ENCODE assay signal across 28 cellular contexts in genomic region chr13:38340624-38341023, GRCh38.
"Had no signal": no experiment of that assay in that cellular context is flagged by ENCODE, and none has a peak within 500 bp of the region (broad histone marks: within the 10 kb centered on the region; RNA-seq: fewer than 3 reads in every experiment).

No MANE protein-coding gene starts in this region.

- H3K4me3 Mint-ChIP-seq: natural killer cell; nephron; stimulated activated effector memory CD8-positive, alpha-beta T cell treated with anti-CD3 and anti-CD28 coated beads, Interleukin-12 subunit alpha, Interleukin-12 subunit beta, amount 100 ng/mL, for 72 hours; stimulated activated naive B cell treated with anti-CD40 and anti-IgM and Interleukin-4, amounts not matched to agents 10 μg/mL and 1 μg/mL and 100 μg/mL, for 72 hours; stimulated activated naive CD8-positive, alpha-beta T cell treated with anti-CD3 and anti-CD28 coated beads, Interleukin-15, Interleukin-2, amounts not matched to agents 100 ng/mL and 50 ng/mL, for 24 hours had no signal

- H3K27me3 ChIP-seq: ovary, right lobe of liver, sigmoid colon, stomach, thyroid gland, tibial nerve, upper lobe of left lung, vagina had no signal

- H3K36me3 ChIP-seq: ovary, right lobe of liver, sigmoid colon, stomach, thoracic aorta, thyroid gland, tibial nerve, upper lobe of left lung, vagina had no signal

- ATAC-seq: natural killer cell; psoas muscle; right cardiac atrium; right lobe of liver; stimulated activated effector memory CD8-positive, alpha-beta T cell treated with anti-CD3 and anti-CD28 coated beads, Interleukin-12 subunit alpha, Interleukin-12 subunit beta, amount 100 ng/mL, for 72 hours; stimulated activated naive B cell treated with anti-CD40 and anti-IgM and Interleukin-4, amounts not matched to agents 10 μg/mL and 1 μg/mL and 100 μg/mL, for 72 hours had no signal

- H3K9ac ChIP-seq: parathyroid adenoma had no signal

- H3K79me2 ChIP-seq: parathyroid adenoma had no signal

- H3K27ac Mint-ChIP-seq: natural killer cell; nephron; progenitor cell of endocrine pancreas; stimulated activated effector memory CD8-positive, alpha-beta T cell treated with anti-CD3 and anti-CD28 coated beads, Interleukin-12 subunit alpha, Interleukin-12 subunit beta, amount 100 ng/mL, for 72 hours; stimulated activated naive B cell treated with anti-CD40 and anti-IgM and Interleukin-4, amounts not matched to agents 10 μg/mL and 1 μg/mL and 100 μg/mL, for 72 hours; stimulated activated naive CD8-positive, alpha-beta T cell treated with anti-CD3 and anti-CD28 coated beads, Interleukin-15, Interleukin-2, amounts not matched to agents 100 ng/mL and 50 ng/mL, for 24 hours had no signal

- H2AFZ ChIP-seq: parathyroid adenoma had no signal

- H3K27ac ChIP-seq: ovary, parathyroid adenoma, psoas muscle, right lobe of liver, sigmoid colon, stomach, thoracic aorta, thyroid gland, tibial nerve, upper lobe of left lung, vagina had no signal

- H3K9me3 Mint-ChIP-seq: natural killer cell; nephron; stimulated activated effector memory CD8-positive, alpha-beta T cell treated with anti-CD3 and anti-CD28 coated beads, Interleukin-12 subunit alpha, Interleukin-12 subunit beta, amount 100 ng/mL, for 72 hours; stimulated activated naive B cell treated with anti-CD40 and anti-IgM and Interleukin-4, amounts not matched to agents 10 μg/mL and 1 μg/mL and 100 μg/mL, for 72 hours; stimulated activated naive CD8-positive, alpha-beta T cell treated with anti-CD3 and anti-CD28 coated beads, Interleukin-15, Interleukin-2, amounts not matched to agents 100 ng/mL and 50 ng/mL, for 24 hours had no signal

- H3K9me3 ChIP-seq: ovary, psoas muscle, right lobe of liver, sigmoid colon, stomach, thoracic aorta, thyroid gland, tibial nerve, upper lobe of left lung, vagina had no signal

- H3K4me3 ChIP-seq: ovary, psoas muscle, right lobe of liver, sigmoid colon, stomach, thoracic aorta, thyroid gland, tibial nerve, upper lobe of left lung, vagina had no signal

- H3K4me1 ChIP-seq: parathyroid adenoma, psoas muscle, right lobe of liver, sigmoid colon, stomach, tibial nerve, upper lobe of left lung, vagina had no signal

- H3K27me3 Mint-ChIP-seq: progenitor cell of endocrine pancreas had no signal

- FAIRE-seq: small intestine, urothelium cell line had no signal

- H3K36me3 Mint-ChIP-seq: natural killer cell; stimulated activated effector memory CD8-positive, alpha-beta T cell treated with anti-CD3 and anti-CD28 coated beads, Interleukin-12 subunit alpha, Interleukin-12 subunit beta, amount 100 ng/mL, for 72 hours had no signal

- DNase-seq: natural killer cell; occipital lobe; ovary; posterior cingulate gyrus; psoas muscle; right cardiac atrium; right lobe of liver; sigmoid colon; small intestine; stimulated activated CD4-positive, alpha-beta T cell treated with anti-CD3 and anti-CD28 coated beads, Interleukin-15, amount 100 ng/mL, for 24 hours; stimulated activated CD4-positive, alpha-beta T cell treated with anti-CD3 and anti-CD28 coated beads, Interleukin-2, amount 100 ng/mL, for 24 hours; stimulated activated CD4-positive, alpha-beta T cell treated with anti-CD3 and anti-CD28 coated beads, Interleukin-2, amount 100 ng/mL, for 48 hours; stimulated activated CD4-positive, alpha-beta T cell treated with anti-CD3 and anti-CD28 coated beads, Interleukin-4, amount 100 ng/mL, for 24 hours; stimulated activated naive B cell treated with anti-CD40 and anti-IgM and Interleukin-4, amounts not matched to agents 10 μg/mL and 1 μg/mL and 100 μg/mL, for 72 hours; stimulated activated naive CD4-positive, alpha-beta T cell treated with Interleukin-2 at 50 U/mL for 16 hours; stomach; thyroid gland; trophoblast cell; upper lobe of left lung had no signal

- H3K4me1 Mint-ChIP-seq: natural killer cell; nephron; stimulated activated effector memory CD8-positive, alpha-beta T cell treated with anti-CD3 and anti-CD28 coated beads, Interleukin-12 subunit alpha, Interleukin-12 subunit beta, amount 100 ng/mL, for 72 hours had no signal
